Comparison of ENCODE assay signal across 8 cellular contexts in the genomic region with DNA sequence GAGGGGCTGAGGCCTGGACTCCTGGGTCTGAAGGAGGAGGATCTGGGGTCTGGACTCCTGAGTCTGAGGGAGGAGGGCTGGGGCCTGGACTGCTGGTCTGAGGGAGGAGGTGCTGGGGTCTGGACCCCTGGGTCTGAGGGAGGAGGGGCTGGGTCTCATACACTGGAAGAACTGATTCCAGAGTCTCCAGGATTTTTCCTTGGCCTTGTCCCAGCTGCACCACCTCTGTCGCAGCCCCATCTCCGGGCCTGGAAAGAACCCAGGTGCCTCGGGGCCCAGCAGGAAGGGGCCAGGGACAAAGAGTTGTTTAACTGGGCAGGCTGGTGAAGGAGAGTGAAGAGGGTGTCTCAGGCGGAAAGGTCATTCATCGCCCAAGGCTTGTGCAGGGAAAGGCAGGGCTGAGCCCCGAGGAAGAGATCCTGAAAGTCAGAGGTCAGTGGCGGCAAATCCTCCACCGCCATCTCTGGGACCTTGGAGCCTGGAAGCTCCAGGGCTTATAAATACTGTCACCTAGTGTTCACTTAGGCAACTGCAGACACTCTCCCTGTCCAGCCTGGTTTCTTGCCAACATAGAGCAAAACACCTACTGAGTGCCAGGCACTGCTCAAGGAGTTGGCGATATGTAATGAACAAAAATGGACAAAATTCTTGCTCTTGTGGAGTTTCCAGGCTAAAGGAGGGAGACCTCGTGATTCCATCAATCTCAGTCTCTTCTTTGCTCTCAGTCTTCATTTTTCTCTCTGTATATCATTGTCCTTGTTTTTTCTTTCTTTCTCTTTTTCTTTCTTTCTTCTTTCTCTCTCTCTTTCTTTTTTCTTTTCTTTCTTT. TPM values are rescaled to one million over a fixed set of nuclear protein-coding genes. Genes with fewer than 3 reads are reported as not detected.
DNase-seq lines count a peak whose midpoint lies in the region; ATAC-seq and TF ChIP-seq lines count a peak whose summit lies in the region.

No MANE protein-coding gene starts in this region.

- peak; percentile 37 for ATAC-seq in activated naive CD8-positive, alpha-beta T cell treated with anti-CD3 and anti-CD28 coated beads, Interleukin-2, amount 10 ng/mL, durations not matched to agents 7 days and 5 days (ENCODE audit: low read depth)
- ATAC-seq in Right ventricle myocardium inferior (peak; percentile 82), GM21515 (IDR thresholded peaks at IDR 0.05; ENCODE audit: unreplicated experiment) (no peak)

- DNase-seq in A673 (ENCODE audit: low spot score) (peak; percentile 70), LHCN-M2 (ENCODE audit: low read depth) (peak; percentile 66), RWPE1 (ENCODE audit: low spot score) (peak; percentile 70), Right ventricle myocardium inferior (ENCODE audit: missing footprints) (no peak), progenitor cell of endocrine pancreas (ENCODE audit: low spot score, unreplicated experiment) (peak; percentile 27)
- DNase-seq in activated naive CD8-positive, alpha-beta T cell treated with anti-CD3 and anti-CD28 coated beads, Interleukin-2, amount 10 ng/mL, durations not matched to agents 7 days and 5 days = peak; percentile 59

- peaks cover 10% of the 10 kb centered on the region for H3K27me3 Mint-ChIP-seq in activated naive CD8-positive, alpha-beta T cell treated with anti-CD3 and anti-CD28 coated beads, Interleukin-2, amount 10 ng/mL, durations not matched to agents 7 days and 5 days
- peaks cover 46% of the 10 kb centered on the region for H3K27me3 Mint-ChIP-seq in progenitor cell of endocrine pancreas

- H3K27ac ChIP-seq in A673 (ENCODE audit: low read depth, low read length, poor library complexity, severe bottlenecking) (no peak overlapping the region), RWPE1 (peak overlapping the region; percentile 96)

- peaks cover 35% of the 10 kb centered on the region for H3K4me1 Mint-ChIP-seq in activated naive CD8-positive, alpha-beta T cell treated with anti-CD3 and anti-CD28 coated beads, Interleukin-2, amount 10 ng/mL, durations not matched to agents 7 days and 5 days
- H3K4me1 Mint-ChIP-seq in progenitor cell of endocrine pancreas (ENCODE audit: low read depth) = no peaks in the 10 kb centered on the region

- intact Hi-C loops in A673 (cut with micrococcal nuclease; ENCODE audit: unreplicated experiment) (loop anchor here (1.0 kb wide), 1 partner anchor 40 kb away; no protein-coding TSS in a partner anchor), Right ventricle myocardium inferior (cut with DNase I) (loop anchor here (1.0 to 10.0 kb wide), 2 partner anchors 39 to 330 kb away; no protein-coding TSS in a partner anchor)

- H3K4me3 Mint-ChIP-seq in activated naive CD8-positive, alpha-beta T cell treated with anti-CD3 and anti-CD28 coated beads, Interleukin-2, amount 10 ng/mL, durations not matched to agents 7 days and 5 days = peak overlapping the region; percentile 71
- H3K4me3 Mint-ChIP-seq in progenitor cell of endocrine pancreas (ENCODE audit: low read depth) = no peak overlapping the region

- peak; percentile 93 for TF ChIP-seq CTCF in A673 (conservative IDR thresholded peaks at IDR 0.05; ENCODE audit: low read depth, low read length)
- peak; percentile 100 for TF ChIP-seq CTCF in GM12872 (IDR thresholded peaks at IDR 0.05; ENCODE audit: insufficient read depth, low read depth, low read length)
- TF ChIP-seq CTCF in RWPE1 (conservative IDR thresholded peaks at IDR 0.05; ENCODE audit: low read depth) = peak; percentile 99
- peak; percentile 93 for TF ChIP-seq CTCF in progenitor cell of endocrine pancreas (IDR thresholded peaks at IDR 0.05; ENCODE audit: unreplicated experiment)

- POLR2A ChIA-PET in A673 (lab: Charles Lee; ENCODE audit: low non-redundant PET) (no interaction called here), RWPE1 (lab: Yijun Ruan, JAX; ENCODE audit: low non-redundant PET) (no interaction called here)
- POLR2A ChIA-PET in activated naive CD8-positive, alpha-beta T cell treated with anti-CD3 and anti-CD28 coated beads, Interleukin-2, amount 10 ng/mL, durations not matched to agents 7 days and 5 days (lab: Charles Lee) = interaction anchor here (1.0 to 1.4 kb wide), 4 partner anchors 18 to 40 kb away, joined by 3 to 6 read pairs (median 4); partner anchors contain the start of gene SMG9

- H3K9me3 ChIP-seq in A673 (ENCODE audit: low read depth, low read length, poor library complexity, severe bottlenecking) = no peaks in the 10 kb centered on the region

- no peak overlapping the region for H3K4me3 ChIP-seq in A673 (ENCODE audit: low read depth, low read length, poor library complexity, severe bottlenecking)

- no peaks in the 10 kb centered on the region for H3K36me3 Mint-ChIP-seq in activated naive CD8-positive, alpha-beta T cell treated with anti-CD3 and anti-CD28 coated beads, Interleukin-2, amount 10 ng/mL, durations not matched to agents 7 days and 5 days
- no peaks in the 10 kb centered on the region for H3K36me3 Mint-ChIP-seq in progenitor cell of endocrine pancreas (ENCODE audit: insufficient read depth)

- no peaks in the 10 kb centered on the region for H3K4me1 ChIP-seq in A673 (ENCODE audit: insufficient read depth, low read length, poor library complexity, severe bottlenecking)

- H3K9me3 Mint-ChIP-seq in activated naive CD8-positive, alpha-beta T cell treated with anti-CD3 and anti-CD28 coated beads, Interleukin-2, amount 10 ng/mL, durations not matched to agents 7 days and 5 days = no peaks in the 10 kb centered on the region
- H3K9me3 Mint-ChIP-seq in progenitor cell of endocrine pancreas (ENCODE audit: low read depth) = no peaks in the 10 kb centered on the region

- CTCF ChIA-PET in A673 (lab: Charles Lee) = interaction anchor here (1.0 to 1.4 kb wide), 3 partner anchors 19 to 117 kb away, joined by 3 to 9 read pairs (median 7); no protein-coding TSS in a partner anchor
- CTCF ChIA-PET in RWPE1 (lab: Yijun Ruan, JAX) = interaction anchor here (0.5 to 1.9 kb wide), 11 partner anchors 13 to 244 kb away, joined by 3 to 20 read pairs (median 4); partner anchors contain the start of gene PLAUR

- BruUV-seq in A673 (replicated peaks; lab: Mats Ljungman, UMichigan) = no TSS peak

- H3K27ac Mint-ChIP-seq in activated naive CD8-positive, alpha-beta T cell treated with anti-CD3 and anti-CD28 coated beads, Interleukin-2, amount 10 ng/mL, durations not matched to agents 7 days and 5 days = peak overlapping the region; percentile 95
- H3K27ac Mint-ChIP-seq in progenitor cell of endocrine pancreas = peak overlapping the region; percentile 21

- H3K36me3 ChIP-seq in A673 (ENCODE audit: insufficient read depth, low read length, poor library complexity, severe bottlenecking) = no peaks in the 10 kb centered on the region

- no peaks in the 10 kb centered on the region for H3K27me3 ChIP-seq in A673 (replicated peaks; ENCODE audit: insufficient read depth, low read depth, low read length, poor library complexity)

RNA-seq across cellular contexts. Expression of gene KCNN4, which starts 4.4 kb away (rescaled TPM):
- 0.20 TPM in 1 of 2 replicates, not detected in the other for total RNA-seq in A673 (2021)
- 1.0 and 2.1 TPM in 2 replicates for total RNA-seq in LHCN-M2 (2014; rRNA removed)
- 1.4 TPM for polyA plus RNA-seq in LHCN-M2 (2012)
- total RNA-seq in activated naive CD8-positive, alpha-beta T cell treated with anti-CD3 and anti-CD28 coated beads, Interleukin-2, amount 10 ng/mL, durations not matched to agents 7 days and 5 days = 10 to 100 TPM; 38.3 to 45.4 TPM
- 0.41 TPM for total RNA-seq in Right ventricle myocardium inferior
- total RNA-seq in progenitor cell of endocrine pancreas = 0.31 and 0.34 TPM in 2 replicates

RNA-seq across cellular contexts. Expression of gene LYPD5, which starts 17.1 kb away (rescaled TPM):
- total RNA-seq in A673 (2021) = not detected in 2 replicates
- total RNA-seq in LHCN-M2 (2014; rRNA removed) = not detected in 2 replicates
- polyA plus RNA-seq in LHCN-M2 (2012) = not detected
- total RNA-seq in activated naive CD8-positive, alpha-beta T cell treated with anti-CD3 and anti-CD28 coated beads, Interleukin-2, amount 10 ng/mL, durations not matched to agents 7 days and 5 days = 1 to 10 TPM; 1.9 to 2.0 TPM
- 0.92 TPM for total RNA-seq in Right ventricle myocardium inferior
- not detected in 2 replicates for total RNA-seq in progenitor cell of endocrine pancreas

RNA-seq across cellular contexts. Expression of gene SMG9, which starts 30.4 kb away (rescaled TPM):
- total RNA-seq in A673 (2021) = 78.8 and 90.6 TPM in 2 replicates
- total RNA-seq in LHCN-M2 (2014; rRNA removed) = 17.3 and 18.9 TPM in 2 replicates
- 28.4 TPM for polyA plus RNA-seq in LHCN-M2 (2012)
- total RNA-seq in activated naive CD8-positive, alpha-beta T cell treated with anti-CD3 and anti-CD28 coated beads, Interleukin-2, amount 10 ng/mL, durations not matched to agents 7 days and 5 days = 10 to 100 TPM; 48.9 to 49.9 TPM
- total RNA-seq in Right ventricle myocardium inferior = 15.7 TPM
- total RNA-seq in progenitor cell of endocrine pancreas = 74.9 and 78.9 TPM in 2 replicates

RNA-seq across cellular contexts. Expression of gene ZNF283, which starts 41.9 kb away (rescaled TPM):
- total RNA-seq in A673 (2021) (9.4 and 9.7 TPM in 2 replicates), LHCN-M2 (2014; rRNA removed) (8.2 and 9.6 TPM in 2 replicates), Right ventricle myocardium inferior (11.1 TPM), progenitor cell of endocrine pancreas (14.6 and 17.3 TPM in 2 replicates)
- polyA plus RNA-seq in LHCN-M2 (2012) = 3.0 TPM
- 10 to 100 TPM; 11.5 TPM for total RNA-seq in activated naive CD8-positive, alpha-beta T cell treated with anti-CD3 and anti-CD28 coated beads, Interleukin-2, amount 10 ng/mL, durations not matched to agents 7 days and 5 days

Comparison
In these comparisons a context has a peak if more than half of its experiments do, and no peak if none do; other contexts are left out.
1. RNA of gene KCNN4, which starts 4.4 kb away (total RNA-seq): 38.3 to 45.4 TPM in activated naive CD8-positive, alpha-beta T cell treated with anti-CD3 and anti-CD28 coated beads, Interleukin-2, amount 10 ng/mL, durations not matched to agents 7 days and 5 days; 1.0 to 2.1 TPM in LHCN-M2, 0.41 TPM in Right ventricle myocardium inferior (single experiment), 0.31 to 0.34 TPM in progenitor cell of endocrine pancreas and 0.20 TPM in A673; every median in the first group is over 10 times any median in the second.
2. Peak in every context shown above with its lines, with median percentiles within 50 percentile points of each other: CTCF ChIP-seq.